In genomic region chr4:16240300-16240699, GRCh38 we compare ENCODE assay signal across 17 cellular contexts.
"Had no signal": no experiment of that assay in that cellular context is flagged by ENCODE, and none has a peak within 500 bp of the region (broad histone marks: within the 10 kb centered on the region; RNA-seq: fewer than 3 reads in every experiment).

No MANE protein-coding gene starts in this region.

- H3K4me2 ChIP-seq: KMS-11 had no signal

- H3K4me1 Mint-ChIP-seq: activated naive CD8-positive, alpha-beta T cell treated with anti-CD3 and anti-CD28 coated beads for 36 hours had no signal

- H3K27ac Mint-ChIP-seq: activated CD4-positive, alpha-beta memory T cell treated with anti-CD3 and anti-CD28 coated beads for 36 hours; activated CD4-positive, alpha-beta T cell treated with anti-CD3 and anti-CD28 coated beads, Interleukin-2, amount 10 ng/mL, durations not matched to agents 7 days and 5 days; activated naive CD8-positive, alpha-beta T cell treated with anti-CD3 and anti-CD28 coated beads for 36 hours had no signal

- H3K9me3 Mint-ChIP-seq: activated CD4-positive, alpha-beta memory T cell treated with anti-CD3 and anti-CD28 coated beads for 36 hours; activated CD4-positive, alpha-beta T cell treated with anti-CD3 and anti-CD28 coated beads, Interleukin-2, amount 10 ng/mL, durations not matched to agents 7 days and 5 days; activated naive CD8-positive, alpha-beta T cell treated with anti-CD3 and anti-CD28 coated beads for 36 hours; activated T-cell treated with anti-CD3 and anti-CD28 coated beads, Interleukin-2, amount 50 U/mL, for 4 hours had no signal

- H3K27ac ChIP-seq: brain microvascular endothelial cell, cardiac muscle cell, KMS-11, SK-N-MC had no signal

- H3K4me3 ChIP-seq: cardiac muscle cell, SK-N-MC had no signal

- H3K27me3 Mint-ChIP-seq: activated CD4-positive, alpha-beta memory T cell treated with anti-CD3 and anti-CD28 coated beads for 36 hours; activated CD4-positive, alpha-beta T cell treated with anti-CD3 and anti-CD28 coated beads, Interleukin-2, amount 10 ng/mL, durations not matched to agents 7 days and 5 days; activated naive CD8-positive, alpha-beta T cell treated with anti-CD3 and anti-CD28 coated beads for 36 hours had no signal

- H3K4me3 Mint-ChIP-seq: activated CD4-positive, alpha-beta memory T cell treated with anti-CD3 and anti-CD28 coated beads for 36 hours; activated CD4-positive, alpha-beta T cell treated with anti-CD3 and anti-CD28 coated beads, Interleukin-2, amount 10 ng/mL, durations not matched to agents 7 days and 5 days; activated naive CD8-positive, alpha-beta T cell treated with anti-CD3 and anti-CD28 coated beads for 36 hours; activated T-cell treated with anti-CD3 and anti-CD28 coated beads, Interleukin-2, amount 50 U/mL, for 4 hours had no signal

- ATAC-seq: activated T-cell treated with anti-CD3 and anti-CD28 coated beads, Interleukin-2, amount 50 U/mL, for 4 hours had no signal

- H3K36me3 ChIP-seq: brain microvascular endothelial cell, cardiac muscle cell had no signal

- H3K27me3 ChIP-seq: brain microvascular endothelial cell, cardiac muscle cell had no signal

- H3K36me3 Mint-ChIP-seq: activated naive CD8-positive, alpha-beta T cell treated with anti-CD3 and anti-CD28 coated beads for 36 hours had no signal

- DNase-seq: activated CD4-positive, alpha-beta memory T cell treated with anti-CD3 and anti-CD28 coated beads for 36 hours; activated CD4-positive, alpha-beta T cell treated with anti-CD3 and anti-CD28 coated beads, Interleukin-2, amount 10 ng/mL, durations not matched to agents 7 days and 5 days; activated CD8-positive, alpha-beta memory T cell treated with anti-CD3 and anti-CD28 coated beads for 24 hours; activated effector memory CD4-positive, alpha-beta T cell treated with anti-CD3 and anti-CD28 coated beads, Interleukin-2, amount 50 U/mL, for 16 hours; activated naive CD4-positive, alpha-beta T cell treated with Interleukin-2 at 50 U/mL for 16 hours; activated naive CD8-positive, alpha-beta T cell treated with anti-CD3 and anti-CD28 coated beads for 36 hours; activated T-cell treated with anti-CD3 and anti-CD28 coated beads, Interleukin-2, amount 50 U/mL, for 4 hours; brain microvascular endothelial cell; NCI-H1048; NCI-H1417; NCI-H1930; NCI-H345; NCI-H524; T-helper 1 cell had no signal
